Comparison of ENCODE assay signal across 1 cellular context in the genomic region with DNA sequence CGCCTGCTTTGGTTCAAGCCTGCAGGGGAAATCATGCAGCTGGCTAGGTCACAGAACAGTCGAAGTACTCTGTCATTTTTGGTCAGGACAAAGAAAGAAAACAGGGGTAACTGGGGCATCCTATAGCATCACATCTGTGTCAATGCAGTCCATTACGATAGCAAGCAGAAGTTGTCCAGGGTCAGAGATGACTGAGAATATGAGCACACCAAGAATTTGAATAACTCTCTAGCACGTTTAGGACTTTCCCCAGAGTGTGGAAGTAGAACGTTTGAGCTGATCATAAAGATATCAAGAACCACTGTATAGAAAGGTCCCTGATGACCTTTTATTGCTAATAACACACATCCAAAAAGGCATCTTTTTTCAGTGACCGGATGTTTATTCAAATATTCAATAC.
TF ChIP-seq lines count a peak whose summit lies in the region.

No MANE protein-coding gene starts in this region.

TF ChIP-seq in K562, 482 proteins besides CTCF, POLR2A, EP300 and RAD21:
- no peak for TF ChIP-seq KDM4B (IDR thresholded peaks at IDR 0.05; ENCODE audit: borderline replicate concordance in 2 of 2, low read depth in 1 of 2)
